In the genomic region with DNA sequence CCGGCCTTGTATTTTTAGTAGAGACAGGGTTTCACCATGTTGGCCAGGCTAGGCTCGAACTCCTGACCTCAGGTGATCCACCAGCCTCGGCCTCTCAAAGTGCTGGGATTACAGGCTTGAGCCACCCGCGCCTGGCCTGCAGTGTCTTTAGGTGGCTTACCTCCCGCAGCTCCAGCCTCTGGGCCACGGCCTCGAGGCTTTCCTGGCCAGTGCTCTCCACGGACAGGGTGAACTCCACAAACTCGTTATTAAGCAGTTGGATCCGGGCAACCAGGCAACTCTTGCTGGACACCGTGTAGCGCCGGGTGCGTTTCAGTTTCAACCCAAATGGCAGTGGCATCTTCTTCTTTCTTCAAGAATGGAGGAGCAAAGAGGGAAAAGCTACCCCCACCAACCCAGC, we compare ENCODE assay signal across 20 cellular contexts. TPM values are rescaled to one million over a fixed set of nuclear protein-coding genes. Genes with fewer than 3 reads are reported as not detected.
DNase-seq lines count a peak whose midpoint lies in the region; ATAC-seq, FAIRE-seq and TF ChIP-seq lines count a peak whose summit lies in the region.
"Had no signal": no experiment of that assay in that cellular context is flagged by ENCODE, and none has a peak within 500 bp of the region (broad histone marks: within the 10 kb centered on the region; RNA-seq: fewer than 3 reads in every experiment).

No MANE protein-coding gene starts in this region.

- H3K9me3 ChIP-seq in A549 (no peaks in the 10 kb centered on the region), HCT116 (ENCODE audit: control insufficient read depth in 1 of 2, insufficient read depth in 1 of 2, low read depth in 1 of 2, low read length in 2 of 2) (no peaks in the 10 kb centered on the region), stomach (no peaks in the 10 kb centered on the region)
- H3K9me3 ChIP-seq: BE2C, Caco-2 had no signal

- H3K27me3 ChIP-seq in HCT116 (ENCODE audit: insufficient read depth, low read length) (no peaks in the 10 kb centered on the region), stomach (peaks cover 0 to 22% (median 0%) of the 10 kb centered on the region in 3 donors)

- CTCF ChIA-PET in A549 (lab: Yijun Ruan, JAX) (interaction anchor here (1.0 to 1.8 kb wide), 3 partner anchors 58 to 605 kb away, joined by 3 to 4 read pairs (median 3); no protein-coding TSS in a partner anchor), HCT116 (lab: Charles Lee) (no interaction called here)

- POLR2A ChIA-PET in A549 (lab: Yijun Ruan, JAX) (no interaction called here), HCT116 (lab: Charles Lee) (no interaction called here)

- intact Hi-C loops in HCT116 (cut with micrococcal nuclease) (no loop called here), stomach (cut with DNase I; ENCODE audit: low total_unique reads) (no loop called here)

- H3K36me3 Mint-ChIP-seq in nephron (ENCODE audit: low read depth) = peaks cover 31% of the 10 kb centered on the region
- H3K36me3 Mint-ChIP-seq: CD4-positive, CD25-positive, alpha-beta regulatory T cell; CD8-positive, alpha-beta memory T cell had no signal

- H3K4me1 ChIP-seq in A549 (peaks cover 26% of the 10 kb centered on the region), HCT116 (ENCODE audit: control insufficient read depth in 1 of 2, insufficient read depth in 2 of 2, low read length in 2 of 2) (peaks cover 1 to 20% of the 10 kb centered on the region in 2 experiments; a peak in 3 of 4 replicates), stomach (peaks cover 34 to 76% (median 67%) of the 10 kb centered on the region in 4 donors)
- H3K4me1 ChIP-seq: BE2C had no signal

- peak overlapping the region in 2 of 3 experiments; percentile 95 to 98 for H3K4me3 Mint-ChIP-seq in nephron
- H3K4me3 Mint-ChIP-seq: CD8-positive, alpha-beta memory T cell had no signal

- no TSS peak for BruUV-seq in HCT116 (replicated peaks; lab: Mats Ljungman, UMichigan)

- no peaks in the 10 kb centered on the region for H3K9me3 Mint-ChIP-seq in nephron
- H3K9me3 Mint-ChIP-seq: GM23338 had no signal

- no peak overlapping the region for H3K4me3 ChIP-seq in A549
- no peak overlapping the region for H3K4me3 ChIP-seq in HCT116 (replicated peaks in 1 of 2; ENCODE audit: low read depth in 1 of 2, low read length in 2 of 2)
- peak overlapping the region; percentile 52 to 74 (median 60) for H3K4me3 ChIP-seq in stomach

- TF ChIP-seq CTCF in A549 (IDR thresholded peaks at IDR 0.05) (no peak), HCT116 (IDR thresholded peaks at IDR 0.05 in 2 of 3, conservative IDR thresholded peaks at IDR 0.05 in 1 of 3; ENCODE audit: borderline replicate concordance in 1 of 3, insufficient read depth in 1 of 3, low read depth in 2 of 3, low read length in 2 of 3) (no peak), nephron (IDR thresholded peaks at IDR 0.05; ENCODE audit: unreplicated experiment in 3 of 3) (no peak), stomach (IDR thresholded peaks at IDR 0.05) (no peak)

- H2AFZ ChIP-seq in HCT116 (ENCODE audit: low read depth, low read length, poor library complexity, severe bottlenecking) = no peak overlapping the region

- no peak for DNase-seq in A549 (ENCODE audit: low read depth in 1 of 2, low spot score in 1 of 2)
- no peak for DNase-seq in HCT116 (ENCODE audit: low read depth, low spot score)
- DNase-seq in stomach = no peak
- DNase-seq in MV-4-11 (lab: John Stamatoyannopoulos, UW) = no peak
- no peak for DNase-seq in stimulated activated CD4-positive, alpha-beta T cell treated with anti-CD3 and anti-CD28 coated beads, Interleukin-1b, Interleukin-23, amount 100 ng/mL, for 48 hours
- DNase-seq: ACHN; BE2C; C1 segment of cervical spinal cord; Caco-2; CD4-positive, CD25-positive, alpha-beta regulatory T cell; CD8-positive, alpha-beta memory T cell; DMS153; DMS79; GDM1; H7 had no signal

- no peak overlapping the region for H3K9ac ChIP-seq in HCT116 (ENCODE audit: low read length)

- H3K4me2 ChIP-seq in A549 = peak overlapping the region; percentile 90; the same call in 2 of the 3 replicates
- peak overlapping the region; percentile 66 for H3K4me2 ChIP-seq in HCT116 (ENCODE audit: low read length)

- H3K79me2 ChIP-seq in HCT116 (ENCODE audit: insufficient read depth, low read length) = peaks cover 7% of the 10 kb centered on the region; the same call in 1 of the 2 replicates

- RAD21 ChIA-PET in HCT116 (lab: Charles Lee; ENCODE audit: low non-redundant PET in 1 of 2, low total read pairs in 2 of 2, uncharacterized antibody in 2 of 2, unreplicated experiment in 2 of 2) = no interaction called here

- H3K9me2 ChIP-seq in HCT116 (ENCODE audit: insufficient read depth) = no peaks in the 10 kb centered on the region

- no peak for TF ChIP-seq POLR2A in A549 (IDR thresholded peaks at IDR 0.05; ENCODE audit: low read length)
- no peak for TF ChIP-seq POLR2A in HCT116 (IDR thresholded peaks at IDR 0.05; ENCODE audit: borderline replicate concordance, extremely low read depth, insufficient read depth, insufficient read length)
- no peak for TF ChIP-seq POLR2A in stomach (IDR thresholded peaks at IDR 0.05)

- over 99% methylated on average over 15 of the region's 15 CpGs for WGBS in A549 (ENCODE audit: missing lambda C conversion rate)
- 94 to 97% (median 94%) methylated on average over 15 of the region's 15 CpGs for WGBS in stomach, 5 donors

- FAIRE-seq in A549 (lab: Jason Lieb, UNC) = no peak
- FAIRE-seq: GM12892, GM18507 had no signal

- TF ChIP-seq RAD21 in A549 (conservative IDR thresholded peaks at IDR 0.05 in 1 of 2, IDR thresholded peaks at IDR 0.05 in 1 of 2) (no peak), HCT116 (IDR thresholded peaks at IDR 0.05; ENCODE audit: low read depth) (no peak)

- H3K36me3 ChIP-seq in HCT116 (ENCODE audit: control insufficient read depth in 1 of 2, insufficient read depth in 2 of 2, low read length in 2 of 2) (peaks cover 2 to 7% of the 10 kb centered on the region in 2 experiments; a peak in 2 of 4 replicates), stomach (peaks cover 4 to 41% (median 31%) of the 10 kb centered on the region in 4 donors)
- H3K36me3 ChIP-seq: BE2C had no signal

- ATAC-seq in A549 (no peak), HCT116 (no peak), GM19023 (IDR thresholded peaks at IDR 0.05; ENCODE audit: unreplicated experiment) (no peak)
- ATAC-seq: GM23338 had no signal

- TF ChIP-seq EP300 in A549 (IDR thresholded peaks at IDR 0.05) = no peak
- no peak for TF ChIP-seq EP300 in stomach (IDR thresholded peaks at IDR 0.05)

- H3K27ac ChIP-seq in A549 (no peak overlapping the region), HCT116 (ENCODE audit: low read depth, low read length) (no peak overlapping the region), stomach (peak overlapping the region; percentile 41 to 84 (median 83))

- no peaks in the 10 kb centered on the region for H3K27me3 Mint-ChIP-seq in nephron (ENCODE audit: low read depth)

- no peaks in the 10 kb centered on the region for H4K20me1 ChIP-seq in HCT116 (ENCODE audit: insufficient read depth)

- peaks cover 42% of the 10 kb centered on the region for H3K4me1 Mint-ChIP-seq in nephron

- H3K27ac Mint-ChIP-seq in nephron = no peak overlapping the region
- H3K27ac Mint-ChIP-seq: CD4-positive, CD25-positive, alpha-beta regulatory T cell; CD8-positive, alpha-beta memory T cell; GM23338 had no signal

TF ChIP-seq in A549, 52 proteins besides CTCF, POLR2A, EP300 and RAD21 (continues in another document):
- no peak for TF ChIP-seq HOXA7 (CRISPR knock-in tag; IDR thresholded peaks at IDR 0.05)

TF ChIP-seq in HCT116, 20 proteins besides CTCF, POLR2A, EP300 and RAD21 (continues in another document):
- TF ChIP-seq FOSL1 (IDR thresholded peaks at IDR 0.05; ENCODE audit: low read depth) (no peak), POLR2AphosphoS5 (IDR thresholded peaks at IDR 0.05; ENCODE audit: low read depth, low read length) (no peak), TCF7L2 (IDR thresholded peaks at IDR 0.05; ENCODE audit: borderline replicate concordance, extremely low read depth, insufficient read depth, insufficient read length) (no peak), EZH2 (IDR thresholded peaks at IDR 0.05) (no peak), EGR1 (IDR thresholded peaks at IDR 0.05; ENCODE audit: low read depth) (no peak), EZH2phosphoT487 (IDR thresholded peaks at IDR 0.05; ENCODE audit: borderline replicate concordance) (no peak)
- TF ChIP-seq, protein P1, sequence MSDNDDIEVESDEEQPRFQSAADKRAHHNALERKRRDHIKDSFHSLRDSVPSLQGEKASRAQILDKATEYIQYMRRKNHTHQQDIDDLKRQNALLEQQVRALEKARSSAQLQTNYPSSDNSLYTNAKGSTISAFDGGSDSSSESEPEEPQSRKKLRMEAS (IDR thresholded peaks at IDR 0.05) = no peak

RNA-seq across cellular contexts. Expression of gene PTPN21, which starts 4.7 kb away (rescaled TPM):
- 8.3 and 9.8 TPM in 2 replicates for polyA plus RNA-seq in A549 (2011; rRNA removed)
- 2.6 and 3.5 TPM in 2 replicates for polyA plus RNA-seq in A549 (2012; cell fraction: cytosol; rRNA removed)
- 7.3 TPM in 2 replicates for polyA plus RNA-seq in A549 (2012; cell fraction: nucleus; rRNA removed)
- polyA plus RNA-seq in A549 (2017; fragmentation: RNase III; extraction: RNeasy Plus Mini Kit Qiagen cat#74134 plus additional on column Dnase treatment) = 6.0 to 7.2 TPM (median 6.5 TPM) in 3 replicates
- polyA minus RNA-seq in A549 (2011; rRNA and poly(A)+ RNA removed) = 10.3 and 12.7 TPM in 2 replicates
- 7.6 TPM for total RNA-seq in HCT116 (2021; ENCODE audit: unreplicated experiment)
- polyA plus RNA-seq in HCT116 (2012) = 2.8 and 3.1 TPM in 2 replicates
- 10 to 100 TPM; 18.3 to 63.0 (median 20.0) TPM for total RNA-seq in stomach
- 10 to 100 TPM in 1 of 3 donors, 1 to 10 TPM in 2; 3.5 to 11.3 (median 9.3) TPM for polyA plus RNA-seq in stomach
- total RNA-seq: CD4-positive, CD25-positive, alpha-beta regulatory T cell had no signal
- polyA plus RNA-seq: CD4-positive, CD25-positive, alpha-beta regulatory T cell; CD8-positive, alpha-beta memory T cell had no signal

RNA-seq across cellular contexts. Expression of gene ZC3H14, which starts 12.8 kb away (rescaled TPM):
- polyA plus RNA-seq in A549 (2011; rRNA removed) = 141 and 194 TPM in 2 replicates
- 66.2 and 70.1 TPM in 2 replicates for polyA plus RNA-seq in A549 (2012; cell fraction: cytosol; rRNA removed)
- 46.8 and 61.2 TPM in 2 replicates for polyA plus RNA-seq in A549 (2012; cell fraction: nucleus; rRNA removed)
- polyA plus RNA-seq in A549 (2017; fragmentation: RNase III; extraction: RNeasy Plus Mini Kit Qiagen cat#74134 plus additional on column Dnase treatment) = 64.5 to 73.3 TPM (median 68.1 TPM) in 3 replicates
- 160 and 171 TPM in 2 replicates for polyA minus RNA-seq in A549 (2011; rRNA and poly(A)+ RNA removed)
- total RNA-seq in HCT116 (2021; ENCODE audit: unreplicated experiment) = 66.2 TPM
- polyA plus RNA-seq in HCT116 (2012) = 55.5 and 62.1 TPM in 2 replicates
- total RNA-seq in stomach = 10 to 100 TPM; 61.3 to 83.9 (median 67.8) TPM
- 10 to 100 TPM; 18.0 to 24.4 (median 18.7) TPM for polyA plus RNA-seq in stomach

Comparison
In these comparisons a context has a peak if more than half of its experiments do, and no peak if none do; other contexts are left out.
1. H3K27ac ChIP-seq: peak in stomach (5 of 5); none in A549 (0 of 2) and HCT116 (single experiment).
2. H3K4me3 ChIP-seq: peak in stomach (4 of 4); none in A549 (single experiment) and HCT116 (0 of 2).